23 cellular contexts compared by ENCODE assay signal in the genomic region with DNA sequence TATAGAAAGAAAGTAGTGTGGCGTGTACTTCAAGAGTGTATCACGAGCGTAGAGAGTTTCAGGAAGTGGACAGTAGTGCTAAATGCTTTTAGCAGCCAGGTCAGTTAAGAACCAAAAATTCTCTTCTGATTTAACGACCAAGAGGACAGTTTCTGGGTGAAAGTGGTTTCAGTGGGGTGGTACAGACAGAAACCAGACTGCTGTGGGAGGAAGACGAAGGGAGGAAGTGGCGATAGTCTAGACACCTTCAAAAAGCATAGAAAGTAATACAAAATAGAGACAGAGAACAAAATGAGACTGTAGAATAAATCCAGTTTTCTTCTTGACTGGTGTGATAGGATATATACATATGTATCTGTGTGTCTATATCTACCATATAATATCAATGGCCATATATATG.
"Had no signal": no experiment of that assay in that cellular context is flagged by ENCODE, and none has a peak within 500 bp of the region (broad histone marks: within the 10 kb centered on the region; RNA-seq: fewer than 3 reads in every experiment).

No MANE protein-coding gene starts in this region.

- H3K4me2 ChIP-seq: hepatocyte, neural progenitor cell had no signal

- H3K4me3 ChIP-seq: adrenal gland, breast epithelium, hepatocyte, left lung, lung, neural progenitor cell, sigmoid colon, testis, upper lobe of right lung had no signal

- H3K27ac ChIP-seq: adrenal gland, breast epithelium, foreskin keratinocyte, hepatocyte, left lung, neural progenitor cell, sigmoid colon, testis, upper lobe of right lung, VCaP had no signal

- H3K4me1 ChIP-seq: adrenal gland, breast epithelium, left lung, sigmoid colon, testis, upper lobe of right lung had no signal

- H2AFZ ChIP-seq: hepatocyte, neural progenitor cell had no signal

- DNase-seq: activated CD4-positive, alpha-beta T cell treated with anti-CD3 and anti-CD28 coated beads, Interleukin-2, amount 10 ng/mL, durations not matched to agents 7 days and 5 days; activated CD8-positive, alpha-beta memory T cell treated with anti-CD3 and anti-CD28 coated beads, Interleukin-2, amount 10 ng/mL, durations not matched to agents 7 days and 5 days; activated CD8-positive, alpha-beta T cell treated with anti-CD3 and anti-CD28 coated beads for 36 hours; adrenal gland; effector memory CD4-positive, alpha-beta T cell; foreskin keratinocyte; glutamatergic neuron; kidney glomerular epithelial cell; left lung; naive thymus-derived CD8-positive, alpha-beta T cell; sigmoid colon; stimulated activated CD4-positive, alpha-beta T cell treated with anti-CD3 and anti-CD28 coated beads, Interleukin-2, amount 100 ng/mL, for 48 hours; stimulated activated CD8-positive, alpha-beta memory T cell treated with anti-CD3 and anti-CD28 coated beads, Interleukin-4, amount 100 ng/mL, for 48 hours; stimulated activated naive B cell treated with anti-CD40 and anti-IgM and Interleukin-4, amounts not matched to agents 10 μg/mL and 1 μg/mL and 100 μg/mL, for 72 hours; testis; upper lobe of right lung had no signal

- H3K9me3 ChIP-seq: adrenal gland, breast epithelium, left lung, sigmoid colon, testis, upper lobe of right lung had no signal

- ATAC-seq: activated CD4-positive, CD25-positive, alpha-beta regulatory T cell treated with anti-CD3 and anti-CD28 coated beads, Interleukin-2, amount 50 U/mL, for 24 hours; activated CD8-positive, alpha-beta memory T cell treated with anti-CD3 and anti-CD28 coated beads, Interleukin-2, amount 10 ng/mL, durations not matched to agents 7 days and 5 days; activated CD8-positive, alpha-beta T cell treated with anti-CD3 and anti-CD28 coated beads for 36 hours; activated naive CD4-positive, alpha-beta T cell treated with anti-CD3 and anti-CD28 coated beads, Interleukin-2, amount 50 U/mL, for 72 hours; foreskin keratinocyte; left lung; naive thymus-derived CD8-positive, alpha-beta T cell; stimulated activated naive B cell treated with anti-CD40 and anti-IgM and Interleukin-4, amounts not matched to agents 10 μg/mL and 1 μg/mL and 100 μg/mL, for 72 hours; upper lobe of right lung had no signal

- H3K36me3 ChIP-seq: adrenal gland, breast epithelium, left lung, neural progenitor cell, sigmoid colon, upper lobe of right lung had no signal

- H3K9ac ChIP-seq: neural progenitor cell had no signal

- H3K79me2 ChIP-seq: hepatocyte had no signal

- H3K27me3 ChIP-seq: adrenal gland, breast epithelium, hepatocyte, left lung, neural progenitor cell, sigmoid colon, testis, upper lobe of right lung had no signal
